ENCODE assay signal across 18 cellular contexts in genomic region chr1:149877211-149877946, GRCh38. TPM values are rescaled to one million over a fixed set of nuclear protein-coding genes. Genes with fewer than 3 reads are reported as not detected.
DNase-seq lines count a peak whose midpoint lies in the region; ATAC-seq lines count a peak whose summit lies in the region.
"Had no signal": no experiment of that assay in that cellular context is flagged by ENCODE, and none has a peak within 500 bp of the region (broad histone marks: within the 10 kb centered on the region; RNA-seq: fewer than 3 reads in every experiment).

No MANE protein-coding gene starts in this region.

- DNase-seq in activated CD8-positive, alpha-beta memory T cell treated with anti-CD3 and anti-CD28 coated beads, Interleukin-2, amount 10 ng/mL, durations not matched to agents 7 days and 5 days = no peak
- no peak for DNase-seq in activated CD8-positive, alpha-beta memory T cell treated with anti-CD3 and anti-CD28 coated beads, Interleukin-2, amount 50 U/mL, for 48 hours
- no peak for DNase-seq in CD4-positive, alpha-beta memory T cell
- DNase-seq in T-helper 17 cell = no peak
- DNase-seq in naive thymus-derived CD4-positive, alpha-beta T cell = no peak
- no peak for DNase-seq in amygdala (lab: John Stamatoyannopoulos, UW)
- no peak for DNase-seq in NCI-H146 treated with DMSO at 0.1 percent for 48 hours (lab: John Stamatoyannopoulos, UW; ENCODE audit: unreplicated experiment)
- DNase-seq: CD4-positive, CD25-positive, alpha-beta regulatory T cell; GF-D8; KBM-7; NCI-H1092; NCI-H1694; NCI-H345; NCI-H526 treated with DMSO at 0.1 percent for 48 hours; NK-92 treated with Interleukin-12 subunit alpha and Interleukin-12 subunit beta, amount 100 ng/mL, for 24 hours; OCI-M1; RPMI8226 had no signal

- H3K27ac Mint-ChIP-seq in activated CD8-positive, alpha-beta memory T cell treated with anti-CD3 and anti-CD28 coated beads, Interleukin-2, amount 10 ng/mL, durations not matched to agents 7 days and 5 days = peak overlapping the region; percentile 24
- peak overlapping the region in 4 of 7 donors; percentile 16 to 75 (median 54) for H3K27ac Mint-ChIP-seq in CD4-positive, alpha-beta memory T cell
- peak overlapping the region; percentile 39 for H3K27ac Mint-ChIP-seq in T-helper 17 cell
- peak overlapping the region in 6 of 9 donors; percentile 54 to 84 (median 75) for H3K27ac Mint-ChIP-seq in naive thymus-derived CD4-positive, alpha-beta T cell
- H3K27ac Mint-ChIP-seq: GM23338 had no signal

- peaks cover 23% of the 10 kb centered on the region for H3K4me1 Mint-ChIP-seq in activated CD8-positive, alpha-beta memory T cell treated with anti-CD3 and anti-CD28 coated beads, Interleukin-2, amount 10 ng/mL, durations not matched to agents 7 days and 5 days
- H3K4me1 Mint-ChIP-seq in CD4-positive, alpha-beta memory T cell = peaks cover 16 to 32% (median 24%) of the 10 kb centered on the region in 4 donors
- H3K4me1 Mint-ChIP-seq in T-helper 17 cell = peaks cover 21% of the 10 kb centered on the region
- H3K4me1 Mint-ChIP-seq in naive thymus-derived CD4-positive, alpha-beta T cell = peaks cover 24 to 46% (median 37%) of the 10 kb centered on the region in 7 donors
- H3K4me1 Mint-ChIP-seq: GM23338 had no signal

- H3K27me3 Mint-ChIP-seq in activated CD8-positive, alpha-beta memory T cell treated with anti-CD3 and anti-CD28 coated beads, Interleukin-2, amount 10 ng/mL, durations not matched to agents 7 days and 5 days = no peaks in the 10 kb centered on the region
- no peaks in the 10 kb centered on the region for H3K27me3 Mint-ChIP-seq in CD4-positive, alpha-beta memory T cell
- H3K27me3 Mint-ChIP-seq in T-helper 17 cell = no peaks in the 10 kb centered on the region
- no peaks in the 10 kb centered on the region for H3K27me3 Mint-ChIP-seq in naive thymus-derived CD4-positive, alpha-beta T cell
- H3K27me3 Mint-ChIP-seq: CD4-positive, CD25-positive, alpha-beta regulatory T cell had no signal

- no peaks in the 10 kb centered on the region for H3K9me3 Mint-ChIP-seq in activated CD8-positive, alpha-beta memory T cell treated with anti-CD3 and anti-CD28 coated beads, Interleukin-2, amount 10 ng/mL, durations not matched to agents 7 days and 5 days (ENCODE audit: low read depth)
- no peaks in the 10 kb centered on the region for H3K9me3 Mint-ChIP-seq in CD4-positive, alpha-beta memory T cell
- H3K9me3 Mint-ChIP-seq in naive thymus-derived CD4-positive, alpha-beta T cell = peaks cover 0 to 3% (median 0%) of the 10 kb centered on the region in 11 donors
- H3K9me3 Mint-ChIP-seq: CD4-positive, CD25-positive, alpha-beta regulatory T cell; GM23338 had no signal

- H3K9me3 ChIP-seq in CD4-positive, alpha-beta memory T cell (ENCODE audit: control insufficient read depth in 1 of 2, low read length in 2 of 2) = no peaks in the 10 kb centered on the region
- H3K9me3 ChIP-seq in T-helper 17 cell (ENCODE audit: control insufficient read depth, low read length, poor library complexity, severe bottlenecking) = no peaks in the 10 kb centered on the region
- H3K9me3 ChIP-seq in naive thymus-derived CD4-positive, alpha-beta T cell (ENCODE audit: control insufficient read depth in 2 of 3, low read length in 3 of 3) = no peaks in the 10 kb centered on the region

- ATAC-seq in activated CD8-positive, alpha-beta memory T cell treated with anti-CD3 and anti-CD28 coated beads, Interleukin-2, amount 10 ng/mL, durations not matched to agents 7 days and 5 days = no peak
- no peak for ATAC-seq in T-helper 17 cell
- no peak for ATAC-seq in naive thymus-derived CD4-positive, alpha-beta T cell
- ATAC-seq: GM23338 had no signal

- no peak overlapping the region for H3K27ac ChIP-seq in CD4-positive, alpha-beta memory T cell (ENCODE audit: low read depth, low read length)
- no peak overlapping the region for H3K27ac ChIP-seq in naive thymus-derived CD4-positive, alpha-beta T cell (ENCODE audit: low read depth, low read length)

- no peaks in the 10 kb centered on the region for H3K27me3 ChIP-seq in CD4-positive, alpha-beta memory T cell (ENCODE audit: insufficient read depth, low read length)
- no peaks in the 10 kb centered on the region for H3K27me3 ChIP-seq in naive thymus-derived CD4-positive, alpha-beta T cell (ENCODE audit: control insufficient read depth in 2 of 2, insufficient read depth in 2 of 2, low read length in 2 of 2)

- peaks cover 22% of the 10 kb centered on the region for H3K4me1 ChIP-seq in CD4-positive, alpha-beta memory T cell (ENCODE audit: insufficient read depth, low read length)
- H3K4me1 ChIP-seq in naive thymus-derived CD4-positive, alpha-beta T cell (ENCODE audit: control insufficient read depth in 2 of 2, insufficient read depth in 2 of 2, low read length in 2 of 2) = peaks cover 12 to 34% of the 10 kb centered on the region in 2 donors

- no peak overlapping the region for H3K4me3 ChIP-seq in CD4-positive, alpha-beta memory T cell (ENCODE audit: low read length in 2 of 2)
- no peak overlapping the region for H3K4me3 ChIP-seq in naive thymus-derived CD4-positive, alpha-beta T cell (ENCODE audit: low read length)
- H3K4me3 ChIP-seq: GM23338 had no signal

- intact Hi-C loops in CD4-positive, alpha-beta memory T cell (cut with micrococcal nuclease) = no loop called here
- intact Hi-C loops in naive thymus-derived CD4-positive, alpha-beta T cell (cut with micrococcal nuclease) = no loop called here

- CTCF ChIA-PET in activated CD8-positive, alpha-beta memory T cell treated with anti-CD3 and anti-CD28 coated beads, Interleukin-2, amount 10 ng/mL, durations not matched to agents 7 days and 5 days (lab: Charles Lee) = interaction anchor here (1.0 kb wide), 1 partner anchor 10 kb away, joined by 3 read pairs; a partner anchor contains a TSS
- CTCF ChIA-PET in CD4-positive, alpha-beta memory T cell (lab: Charles Lee; ENCODE audit: partially characterized antibody) = no interaction called here
- CTCF ChIA-PET in naive thymus-derived CD4-positive, alpha-beta T cell (lab: Charles Lee) = interaction anchor here (0.7 kb wide), 1 partner anchor 242 kb away, joined by 3 read pairs; no protein-coding TSS in a partner anchor

- POLR2A ChIA-PET in CD4-positive, alpha-beta memory T cell (lab: Charles Lee; ENCODE audit: partially characterized antibody) = interaction anchor here (0.6 to 3.7 kb wide), 2 partner anchors 9 to 570 kb away, joined by 3 to 33 read pairs; a partner anchor contains a TSS
- POLR2A ChIA-PET in naive thymus-derived CD4-positive, alpha-beta T cell (lab: Charles Lee) = interaction anchor here (0.6 to 2.0 kb wide), 3 partner anchors 9 to 170 kb away, joined by 3 to 25 read pairs (median 6); a partner anchor contains a TSS

- no peaks in the 10 kb centered on the region for H3K36me3 ChIP-seq in CD4-positive, alpha-beta memory T cell (ENCODE audit: insufficient read depth, low read length)
- no peaks in the 10 kb centered on the region for H3K36me3 ChIP-seq in naive thymus-derived CD4-positive, alpha-beta T cell (ENCODE audit: control insufficient read depth in 2 of 3, insufficient read depth in 3 of 3, low read length in 3 of 3)

- H3K36me3 Mint-ChIP-seq in activated CD8-positive, alpha-beta memory T cell treated with anti-CD3 and anti-CD28 coated beads, Interleukin-2, amount 10 ng/mL, durations not matched to agents 7 days and 5 days = no peaks in the 10 kb centered on the region
- no peaks in the 10 kb centered on the region for H3K36me3 Mint-ChIP-seq in CD4-positive, alpha-beta memory T cell
- no peaks in the 10 kb centered on the region for H3K36me3 Mint-ChIP-seq in T-helper 17 cell (ENCODE audit: low read depth)
- H3K36me3 Mint-ChIP-seq in naive thymus-derived CD4-positive, alpha-beta T cell = peaks cover 0 to 7% (median 0%) of the 10 kb centered on the region in 5 donors
- H3K36me3 Mint-ChIP-seq: CD4-positive, CD25-positive, alpha-beta regulatory T cell had no signal

- no peak overlapping the region for H3K4me3 Mint-ChIP-seq in activated CD8-positive, alpha-beta memory T cell treated with anti-CD3 and anti-CD28 coated beads, Interleukin-2, amount 10 ng/mL, durations not matched to agents 7 days and 5 days
- H3K4me3 Mint-ChIP-seq in CD4-positive, alpha-beta memory T cell = peak overlapping the region in 1 of 8 donors; percentile 31
- H3K4me3 Mint-ChIP-seq in T-helper 17 cell = no peak overlapping the region
- H3K4me3 Mint-ChIP-seq in naive thymus-derived CD4-positive, alpha-beta T cell = peak overlapping the region in 2 of 10 donors; percentile 4 to 37
- H3K4me3 Mint-ChIP-seq: GM23338 had no signal

RNA-seq across cellular contexts. Expression of gene BOLA1, which starts 22.0 kb away (rescaled TPM):
- 10 to 100 TPM; 24.4 to 28.6 TPM for total RNA-seq in activated CD8-positive, alpha-beta memory T cell treated with anti-CD3 and anti-CD28 coated beads, Interleukin-2, amount 10 ng/mL, durations not matched to agents 7 days and 5 days
- total RNA-seq in CD4-positive, alpha-beta memory T cell = 10 to 100 TPM; 25.2 TPM
- 10 to 100 TPM; 25.2 to 31.4 TPM for polyA plus RNA-seq in CD4-positive, alpha-beta memory T cell
- total RNA-seq in T-helper 17 cell = 1 to 10 TPM; 5.3 to 7.2 TPM
- 10 to 100 TPM in 3 of 5 experiments, 1 to 10 TPM in 2; 7.8 to 28.9 (median 18.2) TPM for total RNA-seq in naive thymus-derived CD4-positive, alpha-beta T cell
- 10 to 100 TPM; 38.2 to 50.9 TPM for polyA plus RNA-seq in naive thymus-derived CD4-positive, alpha-beta T cell

RNA-seq across cellular contexts. Expression of gene SV2A, which starts 40.3 kb away (rescaled TPM):
- 10 to 100 TPM; 15.8 to 17.1 TPM for total RNA-seq in activated CD8-positive, alpha-beta memory T cell treated with anti-CD3 and anti-CD28 coated beads, Interleukin-2, amount 10 ng/mL, durations not matched to agents 7 days and 5 days
- 1 to 10 TPM; 4.3 to 5.0 TPM for total RNA-seq in CD4-positive, alpha-beta memory T cell
- polyA plus RNA-seq in CD4-positive, alpha-beta memory T cell = 1 to 10 TPM; 2.8 to 2.9 TPM
- total RNA-seq in T-helper 17 cell = 1 to 10 TPM; 4.6 to 4.7 TPM
- 10 to 100 TPM in 1 of 5 experiments, 1 to 10 TPM in 4; 2.6 to 18.8 (median 3.1) TPM for total RNA-seq in naive thymus-derived CD4-positive, alpha-beta T cell
- polyA plus RNA-seq in naive thymus-derived CD4-positive, alpha-beta T cell = 1 to 10 TPM; 1.3 to 2.1 TPM

RNA-seq across cellular contexts. Expression of gene SF3B4, which starts 50.2 kb away (rescaled TPM):
- total RNA-seq in activated CD8-positive, alpha-beta memory T cell treated with anti-CD3 and anti-CD28 coated beads, Interleukin-2, amount 10 ng/mL, durations not matched to agents 7 days and 5 days = 100 to 1,000 TPM in 1 of 2 experiments, 10 to 100 TPM in 1; 79.4 to 109 TPM
- 10 to 100 TPM; 47.7 to 48.8 TPM for total RNA-seq in CD4-positive, alpha-beta memory T cell
- 100 to 1,000 TPM in 1 of 2 donors, 10 to 100 TPM in 1; 82.2 to 112 TPM for polyA plus RNA-seq in CD4-positive, alpha-beta memory T cell
- total RNA-seq in T-helper 17 cell = 10 to 100 TPM; 47.2 to 53.2 TPM
- total RNA-seq in naive thymus-derived CD4-positive, alpha-beta T cell = 100 to 1,000 TPM in 1 of 5 experiments, 10 to 100 TPM in 4; 39.0 to 103 (median 43.4) TPM
- polyA plus RNA-seq in naive thymus-derived CD4-positive, alpha-beta T cell = 100 to 1,000 TPM in 1 of 2 donors, 10 to 100 TPM in 1; 80.8 to 114 TPM

RNA-seq across cellular contexts. Expression of gene MTMR11, which starts 59.3 kb away (rescaled TPM):
- total RNA-seq in activated CD8-positive, alpha-beta memory T cell treated with anti-CD3 and anti-CD28 coated beads, Interleukin-2, amount 10 ng/mL, durations not matched to agents 7 days and 5 days = 1 to 10 TPM; 2.0 to 2.9 TPM
- 1 to 10 TPM; 1.3 to 2.1 TPM for total RNA-seq in CD4-positive, alpha-beta memory T cell
- under 1 TPM in 1 of 2 donors, not detected in 1; 0.28 TPM for polyA plus RNA-seq in CD4-positive, alpha-beta memory T cell
- total RNA-seq in T-helper 17 cell = under 1 TPM; 0.35 to 0.73 TPM
- 10 to 100 TPM in 1 of 5 experiments, 1 to 10 TPM in 4; 1.2 to 14.2 (median 3.6) TPM for total RNA-seq in naive thymus-derived CD4-positive, alpha-beta T cell
- not detected for polyA plus RNA-seq in naive thymus-derived CD4-positive, alpha-beta T cell

Comparison
In these comparisons a context has a peak if more than half of its experiments do, and no peak if none do; other contexts are left out.
1. H3K27ac Mint-ChIP-seq: peak in every context shown above with its lines; median percentile 75 in naive thymus-derived CD4-positive, alpha-beta T cell; 54 in CD4-positive, alpha-beta memory T cell; 39 in T-helper 17 cell; 24 in activated CD8-positive, alpha-beta memory T cell treated with anti-CD3 and anti-CD28 coated beads, Interleukin-2, amount 10 ng/mL, durations not matched to agents 7 days and 5 days.